In the genomic region with DNA sequence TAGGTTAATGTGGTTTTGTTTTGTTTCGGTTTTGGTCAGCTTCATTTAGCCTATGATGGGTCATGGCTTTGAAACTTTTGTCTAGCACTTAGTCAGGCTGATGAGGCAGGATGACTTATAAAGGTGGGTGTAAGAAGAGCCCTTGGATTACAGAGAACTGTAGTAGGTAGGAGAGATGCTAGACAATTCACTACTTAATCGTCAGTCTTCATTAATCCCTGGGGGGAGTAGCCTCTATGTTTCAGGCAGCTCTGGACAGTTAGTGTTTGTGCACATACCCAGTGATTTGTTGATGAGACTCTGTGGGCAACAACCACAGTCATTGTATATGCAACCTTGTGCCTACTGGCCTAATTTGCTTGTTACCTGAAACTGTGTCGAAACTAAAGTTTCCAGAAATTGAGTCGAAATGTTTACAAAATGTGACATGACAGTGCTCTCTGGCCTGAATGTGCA, we compare ENCODE assay signal across 10 cellular contexts.
DNase-seq lines count a peak whose midpoint lies in the region; ATAC-seq and TF ChIP-seq lines count a peak whose summit lies in the region.
"Had no signal": no experiment of that assay in that cellular context is flagged by ENCODE, and none has a peak within 500 bp of the region (broad histone marks: within the 10 kb centered on the region; RNA-seq: fewer than 3 reads in every experiment).

No MANE protein-coding gene starts in this region.

- no peak overlapping the region for H3K4me3 ChIP-seq in mammary epithelial cell (replicated peaks in 1 of 3; ENCODE audit: insufficient read depth in 1 of 3, low read depth in 2 of 3, low read length in 3 of 3)
- H3K4me3 ChIP-seq: lung had no signal

- H3K4me2 ChIP-seq in mammary epithelial cell (ENCODE audit: insufficient read depth, low read depth, low read length), result no peak overlapping the region

- in situ Hi-C loops in mammary epithelial cell (cut with MboI; ENCODE audit: low sequenced_read_pairs in 2 of 2), result loop anchor here (25.0 kb wide), 2 partner anchors 266 to 491 kb away; no protein-coding TSS in a partner anchor

- CTCF ChIA-PET in mammary epithelial cell (lab: Charles Lee; ENCODE audit: low non-redundant PET), result no interaction called here
- CTCF ChIA-PET in MCF 10A (lab: Yijun Ruan, JAX), result no interaction called here
- CTCF ChIA-PET in activated naive CD4-positive, alpha-beta T cell treated with anti-CD3 and anti-CD28 coated beads, Interleukin-2, amount 10 ng/mL, durations not matched to agents 7 days and 5 days (lab: Charles Lee), result interaction anchor here (0.6 kb wide), 1 partner anchor 905 kb away, joined by 3 read pairs; no protein-coding TSS in a partner anchor

- no peaks in the 10 kb centered on the region for H3K4me1 Mint-ChIP-seq in MCF 10A (ENCODE audit: insufficient read depth, unreplicated experiment)
- H3K4me1 Mint-ChIP-seq in activated naive CD4-positive, alpha-beta T cell treated with anti-CD3 and anti-CD28 coated beads, Interleukin-2, amount 10 ng/mL, durations not matched to agents 7 days and 5 days, result peaks cover 28% of the 10 kb centered on the region
- H3K4me1 Mint-ChIP-seq: CD14-positive monocyte had no signal

- no peaks in the 10 kb centered on the region for H4K20me1 ChIP-seq in mammary epithelial cell (ENCODE audit: insufficient read depth, low read length)

- no peak overlapping the region for H3K27ac Mint-ChIP-seq in MCF 10A (ENCODE audit: low read depth, unreplicated experiment)
- H3K27ac Mint-ChIP-seq in activated naive CD4-positive, alpha-beta T cell treated with anti-CD3 and anti-CD28 coated beads, Interleukin-2, amount 10 ng/mL, durations not matched to agents 7 days and 5 days, result peak overlapping the region; percentile 44
- H3K27ac Mint-ChIP-seq: CD14-positive monocyte had no signal

- no peaks in the 10 kb centered on the region for H3K79me2 ChIP-seq in mammary epithelial cell (ENCODE audit: insufficient read depth, low read length)

- no peaks in the 10 kb centered on the region for H3K9me3 Mint-ChIP-seq in MCF 10A (ENCODE audit: unreplicated experiment)
- H3K9me3 Mint-ChIP-seq in activated naive CD4-positive, alpha-beta T cell treated with anti-CD3 and anti-CD28 coated beads, Interleukin-2, amount 10 ng/mL, durations not matched to agents 7 days and 5 days, result no peaks in the 10 kb centered on the region

- DNase-seq in mammary epithelial cell (peak; percentile 64), MCF 10A (ENCODE audit: unreplicated experiment) (no peak), posterior vena cava (ENCODE audit: low spot score) (no peak), cerebellum (ENCODE audit: low spot score) (no peak), NCI-H524 (lab: John Stamatoyannopoulos, UW) (no peak)
- no peak for DNase-seq in activated naive CD4-positive, alpha-beta T cell treated with anti-CD3 and anti-CD28 coated beads, Interleukin-2, amount 10 ng/mL, durations not matched to agents 7 days and 5 days
- peak; percentile 16 for DNase-seq in stimulated activated naive CD8-positive, alpha-beta T cell treated with anti-CD3 and anti-CD28 coated beads, Interleukin-15, Interleukin-2, amounts not matched to agents 100 U/mL and 50 U/mL, for 24 hours

- H3K4me3 Mint-ChIP-seq in MCF 10A (ENCODE audit: unreplicated experiment), result no peak overlapping the region
- no peak overlapping the region for H3K4me3 Mint-ChIP-seq in activated naive CD4-positive, alpha-beta T cell treated with anti-CD3 and anti-CD28 coated beads, Interleukin-2, amount 10 ng/mL, durations not matched to agents 7 days and 5 days
- H3K4me3 Mint-ChIP-seq: CD14-positive monocyte had no signal

- H3K4me1 ChIP-seq in mammary epithelial cell (ENCODE audit: insufficient read depth, low read length), result no peaks in the 10 kb centered on the region

- BruUV-seq in mammary epithelial cell (replicated peaks; lab: Mats Ljungman, UMichigan), result no TSS peak
- BruUV-seq in MCF 10A (replicated peaks; lab: Mats Ljungman, UMichigan), result no TSS peak

- H3K27ac ChIP-seq in mammary epithelial cell (ENCODE audit: insufficient read depth, low read depth, low read length), result no peak overlapping the region

- 92% methylated on average over 4 of the region's 4 CpGs for WGBS in mammary epithelial cell (ENCODE audit: low coverage, missing lambda C conversion rate)

- H3K9me3 ChIP-seq in mammary epithelial cell (replicated peaks; ENCODE audit: insufficient read depth, low read length), result no peaks in the 10 kb centered on the region

- H3K36me3 ChIP-seq in mammary epithelial cell (ENCODE audit: insufficient read depth, low read length), result peaks cover 8% of the 10 kb centered on the region

- H3K36me3 Mint-ChIP-seq in MCF 10A (ENCODE audit: insufficient read depth, unreplicated experiment), result peaks cover 62% of the 10 kb centered on the region
- peaks cover 62% of the 10 kb centered on the region for H3K36me3 Mint-ChIP-seq in activated naive CD4-positive, alpha-beta T cell treated with anti-CD3 and anti-CD28 coated beads, Interleukin-2, amount 10 ng/mL, durations not matched to agents 7 days and 5 days

- H2AFZ ChIP-seq in mammary epithelial cell (ENCODE audit: low read depth, low read length), result no peak overlapping the region

- no peaks in the 10 kb centered on the region for H3K27me3 Mint-ChIP-seq in MCF 10A (ENCODE audit: insufficient read depth, unreplicated experiment)
- no peaks in the 10 kb centered on the region for H3K27me3 Mint-ChIP-seq in activated naive CD4-positive, alpha-beta T cell treated with anti-CD3 and anti-CD28 coated beads, Interleukin-2, amount 10 ng/mL, durations not matched to agents 7 days and 5 days

- no peak overlapping the region for H3K9ac ChIP-seq in mammary epithelial cell (ENCODE audit: insufficient read depth, low read length)

- intact Hi-C loops in mammary epithelial cell (cut with micrococcal nuclease) (no loop called here), MCF 10A (cut with micrococcal nuclease) (no loop called here), posterior vena cava (cut with DNase I) (no loop called here)

- POLR2A ChIA-PET in MCF 10A (lab: Yijun Ruan, JAX), result no interaction called here

- no peaks in the 10 kb centered on the region for H3K27me3 ChIP-seq in mammary epithelial cell (ENCODE audit: insufficient read depth, low read length)

- TF ChIP-seq CTCF in mammary epithelial cell (conservative IDR thresholded peaks at IDR 0.05 in 1 of 2, IDR thresholded peaks at IDR 0.05 in 1 of 2; ENCODE audit: extremely low read depth in 1 of 2, insufficient read depth in 1 of 2, low read depth in 1 of 2, low read length in 2 of 2), result no peak
- no peak for TF ChIP-seq CTCF in MCF 10A (IDR thresholded peaks at IDR 0.05; ENCODE audit: unreplicated experiment)

- dilution Hi-C loops in mammary epithelial cell (cut with HindIII; ENCODE audit: low sequenced_read_pairs), result no loop called here

- ATAC-seq in HG02970 (IDR thresholded peaks at IDR 0.05; ENCODE audit: low FRiP score, unreplicated experiment), result peak; percentile 81
- peak; percentile 98 for ATAC-seq in stimulated activated naive CD8-positive, alpha-beta T cell treated with anti-CD3 and anti-CD28 coated beads, Interleukin-15, Interleukin-2, amounts not matched to agents 100 U/mL and 50 U/mL, for 24 hours

Comparison
In these comparisons a context has a peak if more than half of its experiments do, and no peak if none do; other contexts are left out.
1. DNase-seq: peak in mammary epithelial cell (single experiment) and stimulated activated naive CD8-positive, alpha-beta T cell treated with anti-CD3 and anti-CD28 coated beads, Interleukin-15, Interleukin-2, amounts not matched to agents 100 U/mL and 50 U/mL, for 24 hours (single experiment); none in MCF 10A (single experiment), activated naive CD4-positive, alpha-beta T cell treated with anti-CD3 and anti-CD28 coated beads, Interleukin-2, amount 10 ng/mL, durations not matched to agents 7 days and 5 days (single experiment), posterior vena cava (single experiment), cerebellum (single experiment) and NCI-H524 (0 of 2).